ENCODE assay signal across 15 cellular contexts in the genomic region with DNA sequence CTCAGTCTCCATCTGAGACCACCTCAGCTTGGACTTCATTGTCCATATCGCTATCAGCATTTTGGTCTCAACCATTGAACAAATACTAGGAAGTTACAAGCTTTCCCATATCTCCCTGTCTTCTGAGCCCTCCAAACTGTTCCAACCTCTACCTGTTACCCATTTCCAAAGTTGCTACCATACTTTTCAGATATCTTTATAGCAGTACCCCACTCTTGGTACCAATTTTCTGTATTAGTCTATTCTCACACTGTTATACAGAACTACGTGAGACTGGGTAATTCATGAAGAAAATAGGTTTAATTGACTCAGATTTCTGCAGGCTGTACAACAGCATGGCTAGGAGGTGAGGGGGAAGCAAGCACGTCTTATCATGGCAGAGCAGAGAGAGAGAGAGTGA. TPM values are rescaled to one million over a fixed set of nuclear protein-coding genes. Genes with fewer than 3 reads are reported as not detected.
DNase-seq lines count a peak whose midpoint lies in the region; ATAC-seq and TF ChIP-seq lines count a peak whose summit lies in the region.
"Had no signal": no experiment of that assay in that cellular context is flagged by ENCODE, and none has a peak within 500 bp of the region (broad histone marks: within the 10 kb centered on the region; RNA-seq: fewer than 3 reads in every experiment).

No MANE protein-coding gene starts in this region.

- H3K4me3 ChIP-seq in left ventricle myocardium inferior, result no peak overlapping the region

- H3K4me1 ChIP-seq in left ventricle myocardium inferior, result no peaks in the 10 kb centered on the region
- H3K4me1 ChIP-seq: BE2C had no signal

- peaks cover 44% of the 10 kb centered on the region for H3K4me1 Mint-ChIP-seq in stimulated activated naive CD8-positive, alpha-beta T cell treated with anti-CD3 and anti-CD28 coated beads, Interleukin-15, Interleukin-2, amounts not matched to agents 100 ng/mL and 50 ng/mL, for 24 hours (ENCODE audit: low read depth)
- peaks cover 43% of the 10 kb centered on the region for H3K4me1 Mint-ChIP-seq in activated CD8-positive, alpha-beta T cell treated with anti-CD3 and anti-CD28 coated beads, Interleukin-2, amount 10 ng/mL, durations not matched to agents 7 days and 5 days (ENCODE audit: low read depth)
- H3K4me1 Mint-ChIP-seq in endothelial cell (ENCODE audit: unreplicated experiment) (no peaks in the 10 kb centered on the region), type B pancreatic cell (ENCODE audit: unreplicated experiment) (no peaks in the 10 kb centered on the region)

- H3K27ac ChIP-seq in left ventricle myocardium inferior (replicated peaks), result no peak overlapping the region

- TF ChIP-seq CTCF in endothelial cell (IDR thresholded peaks at IDR 0.05; ENCODE audit: unreplicated experiment) (no peak), type B pancreatic cell (conservative IDR thresholded peaks at IDR 0.05) (no peak), left ventricle myocardium inferior (IDR thresholded peaks at IDR 0.05; ENCODE audit: borderline replicate concordance) (no peak)

- DNase-seq in stimulated activated naive CD8-positive, alpha-beta T cell treated with anti-CD3 and anti-CD28 coated beads, Interleukin-15, Interleukin-2, amounts not matched to agents 100 U/mL and 50 U/mL, for 24 hours, result no peak
- no peak for DNase-seq in activated CD8-positive, alpha-beta T cell treated with anti-CD3 and anti-CD28 coated beads, Interleukin-2, amount 10 ng/mL, durations not matched to agents 7 days and 5 days
- no peak for DNase-seq in endothelial cell (ENCODE audit: low spot score)
- no peak for DNase-seq in type B pancreatic cell (ENCODE audit: extremely low spot score, unreplicated experiment)
- no peak for DNase-seq in left ventricle myocardium inferior
- no peak for DNase-seq in medulla oblongata (ENCODE audit: extremely low spot score)
- DNase-seq: BE2C, DMS153, EL, Karpas-422, MM.1S, NCI-H1105, NCI-H1930, NCI-H2171 treated with DMSO at 0.1 percent for 48 hours had no signal

- ATAC-seq in stimulated activated naive CD8-positive, alpha-beta T cell treated with anti-CD3 and anti-CD28 coated beads, Interleukin-15, Interleukin-2, amounts not matched to agents 100 U/mL and 50 U/mL, for 24 hours, result no peak
- no peak for ATAC-seq in activated CD8-positive, alpha-beta T cell treated with anti-CD3 and anti-CD28 coated beads, Interleukin-2, amount 10 ng/mL, durations not matched to agents 7 days and 5 days

- CTCF ChIA-PET in activated CD8-positive, alpha-beta T cell treated with anti-CD3 and anti-CD28 coated beads, Interleukin-2, amount 10 ng/mL, durations not matched to agents 7 days and 5 days (lab: Charles Lee), result interaction anchor here (1.6 kb wide), 1 partner anchor 79 kb away, joined by 4 read pairs; no protein-coding TSS in a partner anchor

- no peaks in the 10 kb centered on the region for H3K27me3 Mint-ChIP-seq in stimulated activated naive CD8-positive, alpha-beta T cell treated with anti-CD3 and anti-CD28 coated beads, Interleukin-15, Interleukin-2, amounts not matched to agents 100 ng/mL and 50 ng/mL, for 24 hours
- H3K27me3 Mint-ChIP-seq in activated CD8-positive, alpha-beta T cell treated with anti-CD3 and anti-CD28 coated beads, Interleukin-2, amount 10 ng/mL, durations not matched to agents 7 days and 5 days (ENCODE audit: low read depth), result no peaks in the 10 kb centered on the region
- peaks cover 14% of the 10 kb centered on the region for H3K27me3 Mint-ChIP-seq in endothelial cell (ENCODE audit: unreplicated experiment)
- no peaks in the 10 kb centered on the region for H3K27me3 Mint-ChIP-seq in type B pancreatic cell

- no peak overlapping the region for H3K4me3 Mint-ChIP-seq in stimulated activated naive CD8-positive, alpha-beta T cell treated with anti-CD3 and anti-CD28 coated beads, Interleukin-15, Interleukin-2, amounts not matched to agents 100 ng/mL and 50 ng/mL, for 24 hours
- no peak overlapping the region for H3K4me3 Mint-ChIP-seq in activated CD8-positive, alpha-beta T cell treated with anti-CD3 and anti-CD28 coated beads, Interleukin-2, amount 10 ng/mL, durations not matched to agents 7 days and 5 days
- H3K4me3 Mint-ChIP-seq in endothelial cell (ENCODE audit: unreplicated experiment), result peak overlapping the region; percentile 65
- H3K4me3 Mint-ChIP-seq in type B pancreatic cell, result no peak overlapping the region

- intact Hi-C loops in left ventricle myocardium inferior (cut with micrococcal nuclease), result no loop called here

- H3K36me3 ChIP-seq in left ventricle myocardium inferior, result peaks cover 11% of the 10 kb centered on the region
- H3K36me3 ChIP-seq: BE2C had no signal

- no peaks in the 10 kb centered on the region for H3K9me3 Mint-ChIP-seq in stimulated activated naive CD8-positive, alpha-beta T cell treated with anti-CD3 and anti-CD28 coated beads, Interleukin-15, Interleukin-2, amounts not matched to agents 100 ng/mL and 50 ng/mL, for 24 hours
- H3K9me3 Mint-ChIP-seq in activated CD8-positive, alpha-beta T cell treated with anti-CD3 and anti-CD28 coated beads, Interleukin-2, amount 10 ng/mL, durations not matched to agents 7 days and 5 days (ENCODE audit: insufficient read depth), result peaks cover 19% of the 10 kb centered on the region
- peaks cover 24% of the 10 kb centered on the region for H3K9me3 Mint-ChIP-seq in endothelial cell (ENCODE audit: unreplicated experiment)
- peaks cover 17% of the 10 kb centered on the region for H3K9me3 Mint-ChIP-seq in type B pancreatic cell

- peaks cover 75% of the 10 kb centered on the region for H3K36me3 Mint-ChIP-seq in stimulated activated naive CD8-positive, alpha-beta T cell treated with anti-CD3 and anti-CD28 coated beads, Interleukin-15, Interleukin-2, amounts not matched to agents 100 ng/mL and 50 ng/mL, for 24 hours (ENCODE audit: low read depth)
- H3K36me3 Mint-ChIP-seq in activated CD8-positive, alpha-beta T cell treated with anti-CD3 and anti-CD28 coated beads, Interleukin-2, amount 10 ng/mL, durations not matched to agents 7 days and 5 days (ENCODE audit: low read depth), result peaks cover 97% of the 10 kb centered on the region
- H3K36me3 Mint-ChIP-seq in endothelial cell (ENCODE audit: low read depth, unreplicated experiment) (peaks cover 53% of the 10 kb centered on the region), type B pancreatic cell (peaks cover 13% of the 10 kb centered on the region)

- H3K9me3 ChIP-seq in left ventricle myocardium inferior (replicated peaks), result peaks cover 41% of the 10 kb centered on the region
- H3K9me3 ChIP-seq: BE2C had no signal

- H3K27me3 ChIP-seq in left ventricle myocardium inferior (ENCODE audit: low read depth), result no peaks in the 10 kb centered on the region

- H3K27ac Mint-ChIP-seq in stimulated activated naive CD8-positive, alpha-beta T cell treated with anti-CD3 and anti-CD28 coated beads, Interleukin-15, Interleukin-2, amounts not matched to agents 100 ng/mL and 50 ng/mL, for 24 hours, result peak overlapping the region; percentile 57
- peak overlapping the region; percentile 51 for H3K27ac Mint-ChIP-seq in activated CD8-positive, alpha-beta T cell treated with anti-CD3 and anti-CD28 coated beads, Interleukin-2, amount 10 ng/mL, durations not matched to agents 7 days and 5 days
- no peak overlapping the region for H3K27ac Mint-ChIP-seq in endothelial cell (ENCODE audit: unreplicated experiment)
- no peak overlapping the region for H3K27ac Mint-ChIP-seq in type B pancreatic cell

- POLR2A ChIA-PET in activated CD8-positive, alpha-beta T cell treated with anti-CD3 and anti-CD28 coated beads, Interleukin-2, amount 10 ng/mL, durations not matched to agents 7 days and 5 days (lab: Charles Lee), result no interaction called here

RNA-seq across cellular contexts. Expression of gene PRKCH, which starts 53.8 kb away (rescaled TPM):
- total RNA-seq in activated CD8-positive, alpha-beta T cell treated with anti-CD3 and anti-CD28 coated beads, Interleukin-2, amount 10 ng/mL, durations not matched to agents 7 days and 5 days, result 100 to 1,000 TPM; 318 to 343 TPM
- total RNA-seq in endothelial cell (ENCODE audit: unreplicated experiment), result 42.5 TPM
- total RNA-seq in type B pancreatic cell (ENCODE audit: low replicate concordance), result 19.1 and 59.0 TPM in 2 replicates
- total RNA-seq in left ventricle myocardium inferior, result 18.4 TPM

Comparison
In these comparisons a context has a peak if more than half of its experiments do, and no peak if none do; other contexts are left out.
1. H3K27ac Mint-ChIP-seq: peak in stimulated activated naive CD8-positive, alpha-beta T cell treated with anti-CD3 and anti-CD28 coated beads, Interleukin-15, Interleukin-2, amounts not matched to agents 100 ng/mL and 50 ng/mL, for 24 hours (single experiment) and activated CD8-positive, alpha-beta T cell treated with anti-CD3 and anti-CD28 coated beads, Interleukin-2, amount 10 ng/mL, durations not matched to agents 7 days and 5 days (single experiment); none in endothelial cell (single experiment) and type B pancreatic cell (single experiment).